Comparison of ENCODE assay signal across 32 cellular contexts in the genomic region with DNA sequence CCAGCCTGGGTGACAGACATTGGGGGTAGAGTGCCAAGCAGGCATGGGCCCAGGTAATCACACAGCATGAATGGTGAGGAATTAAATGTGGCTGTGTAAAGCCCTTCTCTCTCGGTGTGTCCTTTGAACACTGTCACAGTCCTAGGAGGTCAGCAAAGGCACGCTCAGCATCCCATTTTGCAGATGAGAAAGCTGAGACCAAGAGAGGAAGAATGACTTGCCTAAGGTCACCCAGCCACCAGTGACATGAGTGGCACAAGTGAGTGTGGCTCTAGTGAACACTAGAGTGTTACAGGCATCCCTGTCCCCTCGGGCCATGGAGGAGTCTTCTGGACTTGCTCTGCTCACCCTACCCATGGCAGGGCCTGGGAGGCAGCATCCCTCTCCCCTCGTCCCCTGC. TPM values are rescaled to one million over a fixed set of nuclear protein-coding genes. Genes with fewer than 3 reads are reported as not detected.
"Had no signal": no experiment of that assay in that cellular context is flagged by ENCODE, and none has a peak within 500 bp of the region (broad histone marks: within the 10 kb centered on the region; RNA-seq: fewer than 3 reads in every experiment).

No MANE protein-coding gene starts in this region.

- H3K27ac ChIP-seq: neural progenitor cell, neutrophil, ovary, parathyroid adenoma, psoas muscle, skin epidermis, spleen, stomach, thoracic aorta, thyroid gland, tibial nerve, upper lobe of left lung, vagina had no signal

- H3K4me1 ChIP-seq: parathyroid adenoma had no signal

- H3K79me2 ChIP-seq: parathyroid adenoma had no signal

- H3K27me3 ChIP-seq: neural progenitor cell, neutrophil, ovary, spleen, stomach, thyroid gland, tibial nerve, upper lobe of left lung, vagina had no signal

- H3K4me3 ChIP-seq: neural progenitor cell, ovary, psoas muscle, skin epidermis, smooth muscle cell, spleen, stomach, thoracic aorta, thyroid gland, tibial nerve, upper lobe of left lung, vagina had no signal

- H3K4me3 Mint-ChIP-seq: natural killer cell; nephron; stimulated activated effector memory CD8-positive, alpha-beta T cell treated with anti-CD3 and anti-CD28 coated beads, Interleukin-12 subunit alpha, Interleukin-12 subunit beta, amount 100 ng/mL, for 72 hours; stimulated activated naive B cell treated with anti-CD40 and anti-IgM and Interleukin-4, amounts not matched to agents 10 μg/mL and 1 μg/mL and 100 μg/mL, for 72 hours; stimulated activated naive CD8-positive, alpha-beta T cell treated with anti-CD3 and anti-CD28 coated beads, Interleukin-15, Interleukin-2, amounts not matched to agents 100 ng/mL and 50 ng/mL, for 24 hours had no signal

- H3K36me3 Mint-ChIP-seq: natural killer cell, neural progenitor cell had no signal

- FAIRE-seq: urothelium cell line had no signal

- H3K27me3 Mint-ChIP-seq: naive thymus-derived CD4-positive, alpha-beta T cell; progenitor cell of endocrine pancreas; stimulated activated naive CD8-positive, alpha-beta T cell treated with anti-CD3 and anti-CD28 coated beads, Interleukin-15, Interleukin-2, amounts not matched to agents 100 ng/mL and 50 ng/mL, for 24 hours had no signal

- H3K9me3 ChIP-seq: neutrophil, ovary, psoas muscle, stomach, thoracic aorta, thyroid gland, tibial nerve, upper lobe of left lung, vagina had no signal

- H2AFZ ChIP-seq: neural progenitor cell, parathyroid adenoma had no signal

- H3K9me3 Mint-ChIP-seq: nephron, neural progenitor cell had no signal

- H3K36me3 ChIP-seq: neural progenitor cell, neutrophil, ovary, spleen, stomach, thoracic aorta, thyroid gland, tibial nerve, upper lobe of left lung, vagina had no signal

- H3K27ac Mint-ChIP-seq: natural killer cell; neural progenitor cell; progenitor cell of endocrine pancreas; stimulated activated effector memory CD8-positive, alpha-beta T cell treated with anti-CD3 and anti-CD28 coated beads, Interleukin-12 subunit alpha, Interleukin-12 subunit beta, amount 100 ng/mL, for 72 hours; stimulated activated naive B cell treated with anti-CD40 and anti-IgM and Interleukin-4, amounts not matched to agents 10 μg/mL and 1 μg/mL and 100 μg/mL, for 72 hours; stimulated activated naive CD8-positive, alpha-beta T cell treated with anti-CD3 and anti-CD28 coated beads, Interleukin-15, Interleukin-2, amounts not matched to agents 100 ng/mL and 50 ng/mL, for 24 hours had no signal

- DNase-seq: naive thymus-derived CD4-positive, alpha-beta T cell; natural killer cell; nucleus accumbens; ovary; posterior cingulate gyrus; psoas muscle; spleen; stimulated activated CD4-positive, alpha-beta T cell treated with anti-CD3 and anti-CD28 coated beads, Interleukin-12 subunit alpha, Interleukin-12 subunit beta, amount 100 ng/mL, for 4 hours; stimulated activated CD4-positive, alpha-beta T cell treated with anti-CD3 and anti-CD28 coated beads, Interleukin-2, amount 100 ng/mL, for 24 hours; stimulated activated CD4-positive, alpha-beta T cell treated with anti-CD3 and anti-CD28 coated beads, Interleukin-2, amount 100 ng/mL, for 48 hours; stimulated activated CD4-positive, alpha-beta T cell treated with anti-CD3 and anti-CD28 coated beads, Interleukin-4, amount 100 ng/mL, for 24 hours; stimulated activated naive B cell treated with anti-CD40 and anti-IgM and Interleukin-4, amounts not matched to agents 10 μg/mL and 1 μg/mL and 100 μg/mL, for 72 hours; stimulated activated naive CD4-positive, alpha-beta T cell treated with Interleukin-2 at 50 U/mL for 16 hours; stomach; thyroid gland; upper lobe of left lung had no signal

- ATAC-seq: naive thymus-derived CD4-positive, alpha-beta T cell; natural killer cell; psoas muscle; right cardiac atrium; sciatic nerve; stimulated activated effector memory CD8-positive, alpha-beta T cell treated with anti-CD3 and anti-CD28 coated beads, Interleukin-12 subunit alpha, Interleukin-12 subunit beta, amount 100 ng/mL, for 72 hours; stimulated activated naive B cell treated with anti-CD40 and anti-IgM and Interleukin-4, amounts not matched to agents 10 μg/mL and 1 μg/mL and 100 μg/mL, for 72 hours had no signal

- H3K4me2 ChIP-seq: neural progenitor cell, smooth muscle cell had no signal

- H3K9ac ChIP-seq: neural progenitor cell, parathyroid adenoma had no signal

RNA-seq across cellular contexts. Expression of a gene that starts 10.7 kb away (rescaled TPM):
- polyA plus RNA-seq: naive thymus-derived CD4-positive, alpha-beta T cell; neural cell had no signal
